Comparison of ENCODE assay signal across 13 cellular contexts in genomic region chr1:171501305-171502021, GRCh38. TPM values are rescaled to one million over a fixed set of nuclear protein-coding genes. Genes with fewer than 3 reads are reported as not detected.
DNase-seq lines count a peak whose midpoint lies in the region; ATAC-seq and TF ChIP-seq lines count a peak whose summit lies in the region.
"Had no signal": no experiment of that assay in that cellular context is flagged by ENCODE, and none has a peak within 500 bp of the region (broad histone marks: within the 10 kb centered on the region; RNA-seq: fewer than 3 reads in every experiment).

No MANE protein-coding gene starts in this region.

- peak overlapping the region; percentile 36 for H3K4me2 ChIP-seq in OCI-LY3 (ENCODE audit: low read length)

- ATAC-seq in GM18870 (IDR thresholded peaks at IDR 0.05; ENCODE audit: unreplicated experiment) (peak; percentile 85), HG02759 (IDR thresholded peaks at IDR 0.05; ENCODE audit: unreplicated experiment) (peak; percentile 80)
- ATAC-seq: body of pancreas, left lobe of liver, Panc1, right cardiac atrium had no signal

- H2AFZ ChIP-seq in OCI-LY3 (ENCODE audit: low read depth, low read length) = no peak overlapping the region

- no peak for TF ChIP-seq CTCF in CD14-positive monocyte (IDR thresholded peaks at IDR 0.05)
- TF ChIP-seq CTCF in OCI-LY3 (IDR thresholded peaks at IDR 0.05; ENCODE audit: low read depth, low read length) = no peak

- H3K27me3 Mint-ChIP-seq in CD14-positive monocyte (ENCODE audit: low read depth in 3 of 3) = no peaks in the 10 kb centered on the region

- peaks cover 48% of the 10 kb centered on the region for H3K36me3 ChIP-seq in OCI-LY3 (replicated peaks; ENCODE audit: low read depth, low read length)

- peaks cover 41% of the 10 kb centered on the region for H3K4me1 ChIP-seq in OCI-LY3 (ENCODE audit: low read length)

- DNase-seq in CD14-positive monocyte (ENCODE audit: low spot score) (no peak), NCI-H1092 (lab: John Stamatoyannopoulos, UW) (no peak), HK-2 (ENCODE audit: unreplicated experiment) (no peak), anterior cingulate cortex (lab: John Stamatoyannopoulos, UW) (no peak)
- DNase-seq in stimulated activated CD4-positive, alpha-beta T cell treated with anti-CD3 and anti-CD28 coated beads, Interleukin-4, amount 100 ng/mL, for 24 hours = no peak
- DNase-seq: body of pancreas, right cardiac atrium had no signal

- intact Hi-C loops in CD14-positive monocyte (cut with micrococcal nuclease) = no loop called here

- H3K36me3 Mint-ChIP-seq in CD14-positive monocyte = peaks cover 9 to 42% of the 10 kb centered on the region in 2 donors

- H3K27ac Mint-ChIP-seq in CD14-positive monocyte = peak overlapping the region in 4 of 7 donors; percentile 36 to 63 (median 49)

- H3K4me3 ChIP-seq in OCI-LY3 (ENCODE audit: low read length) = peak overlapping the region; percentile 1
- H3K4me3 ChIP-seq: body of pancreas had no signal

- H3K9ac ChIP-seq in OCI-LY3 (ENCODE audit: low read length) = no peak overlapping the region

- H3K79me2 ChIP-seq in OCI-LY3 (ENCODE audit: low read length) = peaks cover 100% of the 10 kb centered on the region

- no peaks in the 10 kb centered on the region for H3K9me3 Mint-ChIP-seq in CD14-positive monocyte

- peak overlapping the region; percentile 67 for H3K27ac ChIP-seq in OCI-LY3 (ENCODE audit: low read length)
- H3K27ac ChIP-seq: body of pancreas, C4-2B had no signal

- no peaks in the 10 kb centered on the region for H3K9me3 ChIP-seq in OCI-LY3 (ENCODE audit: insufficient read depth, low read length)
- H3K9me3 ChIP-seq: body of pancreas had no signal

- H3K4me1 Mint-ChIP-seq in CD14-positive monocyte = peaks cover 46% of the 10 kb centered on the region

- no peaks in the 10 kb centered on the region for H3K27me3 ChIP-seq in OCI-LY3 (ENCODE audit: low read depth, low read length)
- H3K27me3 ChIP-seq: body of pancreas had no signal

- H3K4me3 Mint-ChIP-seq in CD14-positive monocyte = no peak overlapping the region

- peaks cover 100% of the 10 kb centered on the region for H4K20me1 ChIP-seq in OCI-LY3 (ENCODE audit: insufficient read depth, low read length)

RNA-seq across cellular contexts. Expression of gene PRRC2C, which starts 16.1 kb away (rescaled TPM):
- 10 to 100 TPM; 13.8 to 15.6 TPM for polyA plus RNA-seq in CD14-positive monocyte
